ENCODE assay signal across 28 cellular contexts in the genomic region with DNA sequence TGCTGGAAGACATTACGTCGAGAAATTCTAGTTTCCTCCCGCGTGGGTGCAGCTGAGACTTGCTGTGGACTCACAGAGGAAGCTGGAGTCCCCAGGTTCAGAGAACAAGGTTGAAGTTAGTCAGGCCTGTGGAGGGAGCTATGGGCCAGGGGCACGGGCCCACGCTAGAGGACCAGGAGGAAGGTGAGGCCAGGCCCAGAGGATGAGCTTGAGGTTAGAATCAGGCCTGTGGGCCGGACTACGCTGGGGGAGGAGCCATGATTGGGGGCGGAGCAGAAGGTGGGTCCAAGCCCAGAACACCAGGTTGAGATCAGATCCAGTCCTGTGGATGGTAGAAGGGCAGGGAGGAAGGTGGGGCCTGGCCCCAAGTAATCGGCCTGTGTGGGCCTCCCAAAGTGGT.
"Had no signal": no experiment of that assay in that cellular context is flagged by ENCODE, and none has a peak within 500 bp of the region (broad histone marks: within the 10 kb centered on the region; RNA-seq: fewer than 3 reads in every experiment).

No MANE protein-coding gene starts in this region.

- H3K9me3 ChIP-seq: adrenal gland, body of pancreas, SJCRH30 had no signal

- H3K4me3 ChIP-seq: adrenal gland, body of pancreas, breast epithelium, PC-9, SJCRH30, SK-N-MC had no signal

- H2AFZ ChIP-seq: PC-9 had no signal

- H3K27ac ChIP-seq: adrenal gland, body of pancreas, breast epithelium, PC-9, SJCRH30, SK-N-MC had no signal

- ATAC-seq: activated naive CD4-positive, alpha-beta T cell treated with anti-CD3 and anti-CD28 coated beads, Interleukin-2, amount 50 U/mL, for 72 hours; activated T-cell treated with anti-CD3 and anti-CD28 coated beads, Interleukin-2, amount 50 U/mL, for 4 hours; body of pancreas had no signal

- H3K4me1 ChIP-seq: adrenal gland, body of pancreas, breast epithelium, SJCRH30 had no signal

- H3K27me3 ChIP-seq: adrenal gland, body of pancreas, breast epithelium, SJCRH30 had no signal

- H3K4me2 ChIP-seq: PC-9 had no signal

- H3K36me3 ChIP-seq: adrenal gland, breast epithelium, SJCRH30 had no signal

- DNase-seq: activated CD4-positive, alpha-beta memory T cell treated with anti-CD3 and anti-CD28 coated beads for 36 hours; activated CD4-positive, alpha-beta T cell treated with anti-CD3 and anti-CD28 coated beads for 4 hours; activated CD4-positive, alpha-beta T cell treated with anti-CD3 and anti-CD28 coated beads, Interleukin-2, amount 50 U/mL, for 1 hour; activated CD4-positive, CD25-positive, alpha-beta regulatory T cell treated with anti-CD3 and anti-CD28 coated beads, Interleukin-2, amount 50 U/mL, for 72 hours; activated CD8-positive, alpha-beta memory T cell treated with anti-CD3 and anti-CD28 coated beads, Interleukin-2, amount 50 U/mL, for 4 hours; activated gamma-delta T cell treated with Interleukin-2 at 50 U/mL for 16 hours; activated naive CD4-positive, alpha-beta T cell treated with anti-CD3 and anti-CD28 coated beads for 36 hours; activated T-cell treated with anti-CD3 and anti-CD28 coated beads for 4 hours; activated T-cell treated with anti-CD3 and anti-CD28 coated beads, Interleukin-2, amount 50 U/mL, for 4 hours; adrenal gland; body of pancreas; cerebellar nuclear complex; NCI-H1105; NCI-H1417 treated with DMSO at 0.1 percent for 48 hours; NCI-H187 treated with DMSO at 0.1 percent for 48 hours; NCI-H2081 treated with DMSO at 0.1 percent for 48 hours; NCI-H226; NCI-H446 treated with DMSO at 0.1 percent for 48 hours; NCI-H524; NCI-H69; NCI-H82; PC-9; SHP77; SJCRH30; T1000 had no signal
